ENCODE assay signal across 1 cellular context in the genomic region with DNA sequence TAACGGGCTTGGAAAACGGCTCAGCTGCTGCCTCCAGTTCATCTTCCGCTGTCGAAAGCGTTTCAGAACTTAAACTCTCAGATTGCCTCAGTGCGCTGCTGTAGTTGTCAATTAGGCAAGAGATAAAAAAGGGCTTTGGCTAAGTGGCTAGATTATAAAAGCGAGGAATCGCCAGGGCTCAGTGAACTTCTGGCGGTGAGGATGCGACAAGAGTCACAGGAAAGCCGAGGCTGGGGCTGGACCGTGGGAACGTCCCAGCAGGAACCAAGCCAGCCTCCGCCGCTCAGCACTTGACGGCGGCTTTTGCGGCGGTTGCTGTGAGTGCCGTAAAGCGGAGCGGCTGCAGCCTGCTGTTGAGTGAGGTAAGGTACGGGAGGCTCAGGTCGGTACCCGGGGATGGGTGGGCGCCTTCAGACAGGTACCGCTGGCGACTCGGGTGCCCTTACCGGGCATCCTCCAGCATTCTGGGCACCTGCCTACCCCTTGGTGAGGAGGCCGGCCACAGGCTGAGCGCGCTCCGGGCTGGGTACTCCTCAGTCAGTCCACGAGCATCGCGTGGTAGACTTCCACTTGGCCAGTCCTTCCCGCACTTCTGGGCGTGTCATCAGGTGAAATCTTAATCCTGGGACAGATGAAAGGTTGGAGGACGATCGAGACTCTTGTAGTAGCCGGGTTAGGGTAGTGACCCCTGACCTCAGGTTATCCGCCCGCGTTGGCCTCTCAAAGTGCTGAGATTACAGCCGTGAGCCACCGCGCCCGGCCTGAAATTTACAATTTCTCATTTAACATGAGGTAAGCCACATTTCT.
TF ChIP-seq lines count a peak whose summit lies in the region.

A gene (plus strand): TSS at position 328 of the 807 bp plus-strand sequence. CDS start 16,902 bp downstream, outside the sequence.

TF ChIP-seq in WTC11, 78 proteins besides CTCF, POLR2A, EP300 and RAD21 (continued from another document):
- TF ChIP-seq, protein P1, sequence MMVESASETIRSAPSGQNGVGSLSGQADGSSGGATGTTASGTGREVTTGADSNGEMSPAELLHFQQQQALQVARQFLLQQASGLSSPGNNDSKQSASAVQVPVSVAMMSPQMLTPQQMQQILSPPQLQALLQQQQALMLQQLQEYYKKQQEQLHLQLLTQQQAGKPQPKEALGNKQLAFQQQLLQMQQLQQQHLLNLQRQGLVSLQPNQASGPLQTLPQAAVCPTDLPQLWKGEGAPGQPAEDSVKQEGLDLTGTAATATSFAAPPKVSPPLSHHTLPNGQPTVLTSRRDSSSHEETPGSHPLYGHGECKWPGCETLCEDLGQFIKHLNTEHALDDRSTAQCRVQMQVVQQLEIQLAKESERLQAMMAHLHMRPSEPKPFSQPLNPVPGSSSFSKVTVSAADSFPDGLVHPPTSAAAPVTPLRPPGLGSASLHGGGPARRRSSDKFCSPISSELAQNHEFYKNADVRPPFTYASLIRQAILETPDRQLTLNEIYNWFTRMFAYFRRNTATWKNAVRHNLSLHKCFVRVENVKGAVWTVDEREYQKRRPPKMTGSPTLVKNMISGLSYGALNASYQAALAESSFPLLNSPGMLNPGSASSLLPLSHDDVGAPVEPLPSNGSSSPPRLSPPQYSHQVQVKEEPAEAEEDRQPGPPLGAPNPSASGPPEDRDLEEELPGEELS (CRISPR knock-in tag; IDR thresholded peaks at IDR 0.05): peak; percentile 90
- TF ChIP-seq, protein P2, sequence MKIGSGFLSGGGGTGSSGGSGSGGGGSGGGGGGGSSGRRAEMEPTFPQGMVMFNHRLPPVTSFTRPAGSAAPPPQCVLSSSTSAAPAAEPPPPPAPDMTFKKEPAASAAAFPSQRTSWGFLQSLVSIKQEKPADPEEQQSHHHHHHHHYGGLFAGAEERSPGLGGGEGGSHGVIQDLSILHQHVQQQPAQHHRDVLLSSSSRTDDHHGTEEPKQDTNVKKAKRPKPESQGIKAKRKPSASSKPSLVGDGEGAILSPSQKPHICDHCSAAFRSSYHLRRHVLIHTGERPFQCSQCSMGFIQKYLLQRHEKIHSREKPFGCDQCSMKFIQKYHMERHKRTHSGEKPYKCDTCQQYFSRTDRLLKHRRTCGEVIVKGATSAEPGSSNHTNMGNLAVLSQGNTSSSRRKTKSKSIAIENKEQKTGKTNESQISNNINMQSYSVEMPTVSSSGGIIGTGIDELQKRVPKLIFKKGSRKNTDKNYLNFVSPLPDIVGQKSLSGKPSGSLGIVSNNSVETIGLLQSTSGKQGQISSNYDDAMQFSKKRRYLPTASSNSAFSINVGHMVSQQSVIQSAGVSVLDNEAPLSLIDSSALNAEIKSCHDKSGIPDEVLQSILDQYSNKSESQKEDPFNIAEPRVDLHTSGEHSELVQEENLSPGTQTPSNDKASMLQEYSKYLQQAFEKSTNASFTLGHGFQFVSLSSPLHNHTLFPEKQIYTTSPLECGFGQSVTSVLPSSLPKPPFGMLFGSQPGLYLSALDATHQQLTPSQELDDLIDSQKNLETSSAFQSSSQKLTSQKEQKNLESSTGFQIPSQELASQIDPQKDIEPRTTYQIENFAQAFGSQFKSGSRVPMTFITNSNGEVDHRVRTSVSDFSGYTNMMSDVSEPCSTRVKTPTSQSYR (CRISPR knock-in tag; IDR thresholded peaks at IDR 0.05): peak; percentile 50; the same call in 1 of the 2 replicates
- peak; percentile 76; the same call in 1 of the 2 replicates for TF ChIP-seq NFE2L1 (CRISPR knock-in tag; IDR thresholded peaks at IDR 0.05)
- TF ChIP-seq, protein P3, sequence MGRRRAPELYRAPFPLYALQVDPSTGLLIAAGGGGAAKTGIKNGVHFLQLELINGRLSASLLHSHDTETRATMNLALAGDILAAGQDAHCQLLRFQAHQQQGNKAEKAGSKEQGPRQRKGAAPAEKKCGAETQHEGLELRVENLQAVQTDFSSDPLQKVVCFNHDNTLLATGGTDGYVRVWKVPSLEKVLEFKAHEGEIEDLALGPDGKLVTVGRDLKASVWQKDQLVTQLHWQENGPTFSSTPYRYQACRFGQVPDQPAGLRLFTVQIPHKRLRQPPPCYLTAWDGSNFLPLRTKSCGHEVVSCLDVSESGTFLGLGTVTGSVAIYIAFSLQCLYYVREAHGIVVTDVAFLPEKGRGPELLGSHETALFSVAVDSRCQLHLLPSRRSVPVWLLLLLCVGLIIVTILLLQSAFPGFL (CRISPR knock-in tag; IDR thresholded peaks at IDR 0.05; ENCODE audit: borderline replicate concordance): 0 out of 2 replicates have a peak, but pooled peaks have one; percentile 67
- TF ChIP-seq, protein P4, sequence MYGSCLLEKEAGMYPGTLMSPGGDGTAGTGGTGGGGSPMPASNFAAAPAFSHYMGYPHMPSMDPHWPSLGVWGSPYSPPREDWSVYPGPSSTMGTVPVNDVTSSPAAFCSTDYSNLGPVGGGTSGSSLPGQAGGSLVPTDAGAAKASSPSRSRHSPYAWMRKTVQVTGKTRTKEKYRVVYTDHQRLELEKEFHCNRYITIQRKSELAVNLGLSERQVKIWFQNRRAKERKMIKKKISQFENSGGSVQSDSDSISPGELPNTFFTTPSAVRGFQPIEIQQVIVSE (CRISPR knock-in tag; IDR thresholded peaks at IDR 0.05; ENCODE audit: borderline replicate concordance): no peak
- TF ChIP-seq, protein P5, sequence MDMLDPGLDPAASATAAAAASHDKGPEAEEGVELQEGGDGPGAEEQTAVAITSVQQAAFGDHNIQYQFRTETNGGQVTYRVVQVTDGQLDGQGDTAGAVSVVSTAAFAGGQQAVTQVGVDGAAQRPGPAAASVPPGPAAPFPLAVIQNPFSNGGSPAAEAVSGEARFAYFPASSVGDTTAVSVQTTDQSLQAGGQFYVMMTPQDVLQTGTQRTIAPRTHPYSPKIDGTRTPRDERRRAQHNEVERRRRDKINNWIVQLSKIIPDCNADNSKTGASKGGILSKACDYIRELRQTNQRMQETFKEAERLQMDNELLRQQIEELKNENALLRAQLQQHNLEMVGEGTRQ (CRISPR knock-in tag; IDR thresholded peaks at IDR 0.05): no peak
- TF ChIP-seq, protein P6, sequence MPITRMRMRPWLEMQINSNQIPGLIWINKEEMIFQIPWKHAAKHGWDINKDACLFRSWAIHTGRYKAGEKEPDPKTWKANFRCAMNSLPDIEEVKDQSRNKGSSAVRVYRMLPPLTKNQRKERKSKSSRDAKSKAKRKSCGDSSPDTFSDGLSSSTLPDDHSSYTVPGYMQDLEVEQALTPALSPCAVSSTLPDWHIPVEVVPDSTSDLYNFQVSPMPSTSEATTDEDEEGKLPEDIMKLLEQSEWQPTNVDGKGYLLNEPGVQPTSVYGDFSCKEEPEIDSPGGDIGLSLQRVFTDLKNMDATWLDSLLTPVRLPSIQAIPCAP (CRISPR knock-in tag; IDR thresholded peaks at IDR 0.05): 0 out of 2 replicates have a peak, but pooled peaks have one; percentile 47
- TF ChIP-seq, protein P7, sequence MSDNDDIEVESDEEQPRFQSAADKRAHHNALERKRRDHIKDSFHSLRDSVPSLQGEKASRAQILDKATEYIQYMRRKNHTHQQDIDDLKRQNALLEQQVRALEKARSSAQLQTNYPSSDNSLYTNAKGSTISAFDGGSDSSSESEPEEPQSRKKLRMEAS (CRISPR knock-in tag; IDR thresholded peaks at IDR 0.05): peak; percentile 92
- TF ChIP-seq, protein P8, sequence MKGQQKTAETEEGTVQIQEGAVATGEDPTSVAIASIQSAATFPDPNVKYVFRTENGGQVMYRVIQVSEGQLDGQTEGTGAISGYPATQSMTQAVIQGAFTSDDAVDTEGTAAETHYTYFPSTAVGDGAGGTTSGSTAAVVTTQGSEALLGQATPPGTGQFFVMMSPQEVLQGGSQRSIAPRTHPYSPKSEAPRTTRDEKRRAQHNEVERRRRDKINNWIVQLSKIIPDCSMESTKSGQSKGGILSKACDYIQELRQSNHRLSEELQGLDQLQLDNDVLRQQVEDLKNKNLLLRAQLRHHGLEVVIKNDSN (CRISPR knock-in tag; IDR thresholded peaks at IDR 0.05): peak; percentile 53; the same call in 1 of the 2 replicates
- no peak for TF ChIP-seq NR2C2 (CRISPR knock-in tag; IDR thresholded peaks at IDR 0.05)
- TF ChIP-seq PRRX2 (CRISPR knock-in tag; IDR thresholded peaks at IDR 0.05): no peak
- TF ChIP-seq JUN (CRISPR knock-in tag; IDR thresholded peaks at IDR 0.05): no peak
- TF ChIP-seq TEAD1 (CRISPR knock-in tag; IDR thresholded peaks at IDR 0.05): peak; percentile 66
- peak; percentile 79 for TF ChIP-seq GABPB1 (CRISPR knock-in tag; IDR thresholded peaks at IDR 0.05)
- 0 out of 2 replicates have a peak, but pooled peaks have one; percentile 46 for TF ChIP-seq ESRRA (CRISPR knock-in tag; IDR thresholded peaks at IDR 0.05; ENCODE audit: borderline replicate concordance)
- TF ChIP-seq FOXP1 (CRISPR knock-in tag; IDR thresholded peaks at IDR 0.05; ENCODE audit: borderline replicate concordance): peak; percentile 95; the same call in 1 of the 2 replicates
- TF ChIP-seq CREM (CRISPR knock-in tag; IDR thresholded peaks at IDR 0.05): peak; percentile 70
- TF ChIP-seq ZNF423 (CRISPR knock-in tag; IDR thresholded peaks at IDR 0.05): no peak
